ENCODE assay signal across 10 cellular contexts in genomic region chr9:118961857-118962256, GRCh38.
DNase-seq lines count a peak whose midpoint lies in the region; ATAC-seq and TF ChIP-seq lines count a peak whose summit lies in the region.
"Had no signal": no experiment of that assay in that cellular context is flagged by ENCODE, and none has a peak within 500 bp of the region (broad histone marks: within the 10 kb centered on the region; RNA-seq: fewer than 3 reads in every experiment).

No MANE protein-coding gene starts in this region.

- TF ChIP-seq EP300 in Ishikawa (IDR thresholded peaks at IDR 0.05; ENCODE audit: borderline replicate concordance) (peak; percentile 49; the same call in 1 of the 2 replicates), neural cell (conservative IDR thresholded peaks at IDR 0.05; ENCODE audit: poor library complexity, severe bottlenecking) (no peak)

- H3K9ac ChIP-seq in fibroblast of lung (ENCODE audit: insufficient read depth, low read length), result no peak overlapping the region
- no peak overlapping the region for H3K9ac ChIP-seq in neural cell (ENCODE audit: low read length)

- H3K9me3 ChIP-seq in fibroblast of lung (ENCODE audit: control insufficient read depth, insufficient read depth, low read depth, low read length) (no peaks in the 10 kb centered on the region), neural cell (ENCODE audit: low read length) (no peaks in the 10 kb centered on the region)

- H3F3A ChIP-seq in neural cell (ENCODE audit: insufficient read depth, low read length, poor library complexity, severe bottlenecking), result no peaks in the 10 kb centered on the region

- H3K4me3 ChIP-seq in fibroblast of lung (replicated peaks in 1 of 4; ENCODE audit: control extremely low read depth in 1 of 4, insufficient read depth in 1 of 4, low read depth in 3 of 4, low read length in 4 of 4) (no peak overlapping the region), neural cell (ENCODE audit: low read length) (no peak overlapping the region)

- H3K36me3 ChIP-seq in fibroblast of lung (ENCODE audit: control insufficient read depth, insufficient read depth, low read length) (no peaks in the 10 kb centered on the region), neural cell (ENCODE audit: insufficient read depth, low read length) (no peaks in the 10 kb centered on the region)

- no peaks in the 10 kb centered on the region for H3K79me2 ChIP-seq in fibroblast of lung (ENCODE audit: control insufficient read depth, insufficient read depth, low read length)
- no peaks in the 10 kb centered on the region for H3K79me2 ChIP-seq in neural cell (replicated peaks; ENCODE audit: insufficient read depth, low read length)

- DNase-seq in AG20443 (ENCODE audit: low spot score) (peak; percentile 89), fibroblast of lung (ENCODE audit: low read depth in 2 of 2) (peak in 1 of 2 donors; percentile 93), NCI-H146 treated with DMSO at 0.1 percent for 48 hours (lab: John Stamatoyannopoulos, UW; ENCODE audit: unreplicated experiment) (no peak), HPDE6-E6E7 (ENCODE audit: extremely low spot score) (no peak)
- DNase-seq in stimulated activated CD4-positive, alpha-beta T cell treated with anti-CD3 and anti-CD28 coated beads, Interleukin-1b, Interleukin-23, amount 100 ng/mL, for 48 hours, result no peak
- DNase-seq: activated CD8-positive, alpha-beta T cell treated with anti-CD3 and anti-CD28 coated beads for 36 hours; hippocampal formation had no signal

- TF ChIP-seq RAD21 in Ishikawa (IDR thresholded peaks at IDR 0.05; ENCODE audit: low read depth) (no peak), neural cell (conservative IDR thresholded peaks at IDR 0.05) (no peak)

- H3K27me3 ChIP-seq in fibroblast of lung (ENCODE audit: control insufficient read depth, insufficient read depth, low read length), result no peaks in the 10 kb centered on the region
- H3K27me3 ChIP-seq in neural cell (ENCODE audit: insufficient read depth, low read depth, low read length), result no peaks in the 10 kb centered on the region

- H4K20me1 ChIP-seq in fibroblast of lung (ENCODE audit: control insufficient read depth, extremely low read depth, insufficient read depth, low read length), result no peaks in the 10 kb centered on the region
- H4K20me1 ChIP-seq in neural cell (ENCODE audit: insufficient read depth), result no peaks in the 10 kb centered on the region

- H3K4me2 ChIP-seq in fibroblast of lung (ENCODE audit: extremely low read depth, insufficient read depth, low read length), result peak overlapping the region; percentile 59
- no peak overlapping the region for H3K4me2 ChIP-seq in neural cell (ENCODE audit: low read length)

- no peak for ATAC-seq in GM21825 (IDR thresholded peaks at IDR 0.05; ENCODE audit: unreplicated experiment)
- ATAC-seq: activated CD8-positive, alpha-beta T cell treated with anti-CD3 and anti-CD28 coated beads for 36 hours had no signal

- TF ChIP-seq CTCF in fibroblast of lung (conservative IDR thresholded peaks at IDR 0.05 in 1 of 2, IDR thresholded peaks at IDR 0.05 in 1 of 2; ENCODE audit: low read depth in 1 of 2, low read length in 2 of 2), result no peak
- TF ChIP-seq CTCF in neural cell (IDR thresholded peaks at IDR 0.05; ENCODE audit: poor library complexity, severe bottlenecking), result no peak

- peaks cover 4% of the 10 kb centered on the region for H3K4me1 ChIP-seq in fibroblast of lung (ENCODE audit: control insufficient read depth, extremely low read depth, insufficient read depth, low read length)

- H3K27ac ChIP-seq in fibroblast of lung (ENCODE audit: insufficient read depth, low read length) (peak overlapping the region; percentile 54), neural cell (ENCODE audit: low read length) (no peak overlapping the region)

- H2AFZ ChIP-seq in fibroblast of lung (ENCODE audit: low read length) (peak overlapping the region; percentile 67), neural cell (ENCODE audit: low read depth, low read length) (no peak overlapping the region)

- H3K9me2 ChIP-seq in neural cell (ENCODE audit: insufficient read depth, low read length), result no peaks in the 10 kb centered on the region

TF ChIP-seq in Ishikawa, 13 proteins besides CTCF, POLR2A, EP300 and RAD21:
- TF ChIP-seq TEAD4 (IDR thresholded peaks at IDR 0.05) (peak; percentile 75), FOXM1 (IDR thresholded peaks at IDR 0.05; ENCODE audit: borderline replicate concordance, low read depth) (no peak)

TF ChIP-seq in neural cell, 6 proteins besides CTCF, POLR2A, EP300 and RAD21:
- peak; percentile 52 for TF ChIP-seq REST (IDR thresholded peaks at IDR 0.05; ENCODE audit: borderline replicate concordance)
- TF ChIP-seq POLR2AphosphoS5 (IDR thresholded peaks at IDR 0.05), result no peak
